ENCODE assay signal across 10 cellular contexts in the genomic region with DNA sequence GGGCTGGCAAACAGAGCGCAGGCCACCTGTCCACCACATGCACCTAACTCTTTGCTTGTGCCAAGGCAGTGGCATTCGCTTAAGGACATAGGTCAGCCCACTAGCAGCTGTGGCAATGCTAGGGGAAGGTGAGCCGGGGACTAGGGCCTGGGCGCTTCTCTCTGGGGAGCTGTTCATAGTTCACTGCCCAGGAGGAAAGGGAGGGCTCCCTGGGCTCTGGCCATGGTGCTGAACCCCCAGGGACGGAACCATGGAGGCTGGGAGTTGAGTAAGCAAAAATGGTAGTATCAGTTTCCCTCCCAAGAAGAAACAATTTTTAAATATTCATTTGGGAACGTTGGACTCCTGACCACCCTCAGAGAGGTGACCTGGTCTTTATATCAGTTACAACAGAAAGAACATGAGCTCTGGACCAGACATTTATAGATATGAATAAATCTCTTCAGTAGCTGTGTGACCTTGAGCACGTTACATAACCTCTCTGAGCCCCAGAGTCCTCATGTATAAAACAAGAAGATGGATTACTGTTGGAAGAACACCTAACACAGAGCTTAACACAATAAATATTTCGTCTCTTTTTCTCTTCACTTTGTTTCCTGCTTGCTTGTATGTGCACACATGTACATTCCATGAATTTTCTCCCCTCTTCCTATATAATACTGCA.
A peak's percentile ranks its signal among the peaks of the same experiment; 100 is the strongest.
DNase-seq lines count a peak whose midpoint lies in the region; ATAC-seq and TF ChIP-seq lines count a peak whose summit lies in the region.
"Had no signal": no experiment of that assay in that cellular context is flagged by ENCODE, and none has a peak within 500 bp of the region (broad histone marks: within the 10 kb centered on the region; RNA-seq: fewer than 3 reads in every experiment).

No MANE protein-coding gene starts in this region.

- H3K4me3 Mint-ChIP-seq in CD8-positive, alpha-beta T cell, result no peak overlapping the region
- H3K4me3 Mint-ChIP-seq: naive thymus-derived CD8-positive, alpha-beta T cell had no signal

- H3K9me3 ChIP-seq in CD8-positive, alpha-beta T cell (ENCODE audit: low read length), result no peaks in the 10 kb centered on the region

- H3K27ac Mint-ChIP-seq in CD8-positive, alpha-beta T cell, result no peak overlapping the region
- H3K27ac Mint-ChIP-seq: naive thymus-derived CD8-positive, alpha-beta T cell had no signal

- intact Hi-C loops in CD8-positive, alpha-beta T cell (cut with DNase I, micrococcal nuclease), result no loop called here

- no peaks in the 10 kb centered on the region for H3K36me3 Mint-ChIP-seq in CD8-positive, alpha-beta T cell
- H3K36me3 Mint-ChIP-seq: naive thymus-derived CD8-positive, alpha-beta T cell had no signal

- H3K27me3 Mint-ChIP-seq in CD8-positive, alpha-beta T cell (ENCODE audit: low read depth), result peaks cover 9% of the 10 kb centered on the region

- no peaks in the 10 kb centered on the region for H3K4me1 ChIP-seq in CD8-positive, alpha-beta T cell (ENCODE audit: insufficient read depth, low read length)

- POLR2A ChIA-PET in CD8-positive, alpha-beta T cell (lab: Charles Lee), result no interaction called here

- H3K4me3 ChIP-seq in CD8-positive, alpha-beta T cell (ENCODE audit: low read depth, low read length), result no peak overlapping the region

- in situ Hi-C loops in Caki2 (cut with HindIII; ENCODE audit: low pct_unique_long_range_greater_than_20kb, low sequenced_read_pairs), result no loop called here

- H3K9me3 Mint-ChIP-seq in CD8-positive, alpha-beta T cell, result no peaks in the 10 kb centered on the region
- H3K9me3 Mint-ChIP-seq: naive thymus-derived CD8-positive, alpha-beta T cell had no signal

- no peaks in the 10 kb centered on the region for H3K4me1 Mint-ChIP-seq in CD8-positive, alpha-beta T cell (ENCODE audit: low read depth)
- H3K4me1 Mint-ChIP-seq: naive thymus-derived CD8-positive, alpha-beta T cell had no signal

- H3K27ac ChIP-seq in CD8-positive, alpha-beta T cell (ENCODE audit: low read depth, low read length), result no peak overlapping the region
- H3K27ac ChIP-seq: epithelial cell of prostate had no signal

- no peaks in the 10 kb centered on the region for H3K36me3 ChIP-seq in CD8-positive, alpha-beta T cell (ENCODE audit: insufficient read depth, low read length)

- ATAC-seq in GM21515 (IDR thresholded peaks at IDR 0.05; ENCODE audit: unreplicated experiment) (peak; percentile 49), GM18873 (IDR thresholded peaks at IDR 0.05; ENCODE audit: low FRiP score, unreplicated experiment) (no peak), GM19023 (IDR thresholded peaks at IDR 0.05; ENCODE audit: unreplicated experiment) (no peak)
- ATAC-seq in CD8-positive, alpha-beta T cell, result no peak
- ATAC-seq: naive thymus-derived CD8-positive, alpha-beta T cell had no signal

- H3K27me3 ChIP-seq in CD8-positive, alpha-beta T cell (ENCODE audit: insufficient read depth, low read length), result no peaks in the 10 kb centered on the region

- DNase-seq in Caki2 (ENCODE audit: low read depth), result peak; percentile 19
- DNase-seq in kidney glomerular epithelial cell (lab: John Stamatoyannopoulos, UW), result peak; percentile 9
- no peak for DNase-seq in NCI-H1436 (lab: John Stamatoyannopoulos, UW)
- no peak for DNase-seq in CD8-positive, alpha-beta T cell
- DNase-seq: naive thymus-derived CD8-positive, alpha-beta T cell had no signal

- no peak for TF ChIP-seq CTCF in CD8-positive, alpha-beta T cell (IDR thresholded peaks at IDR 0.05)

- CTCF ChIA-PET in CD8-positive, alpha-beta T cell (lab: Charles Lee), result interaction anchor here (1.7 kb wide), 1 partner anchor 80 kb away, joined by 3 read pairs; no protein-coding TSS in a partner anchor

TF ChIP-seq in PFSK-1, 5 proteins besides CTCF, POLR2A, EP300 and RAD21:
- TF ChIP-seq SIN3A (IDR thresholded peaks at IDR 0.05; ENCODE audit: borderline replicate concordance, insufficient read depth, low read length), result no peak
- TF ChIP-seq, protein P1, sequence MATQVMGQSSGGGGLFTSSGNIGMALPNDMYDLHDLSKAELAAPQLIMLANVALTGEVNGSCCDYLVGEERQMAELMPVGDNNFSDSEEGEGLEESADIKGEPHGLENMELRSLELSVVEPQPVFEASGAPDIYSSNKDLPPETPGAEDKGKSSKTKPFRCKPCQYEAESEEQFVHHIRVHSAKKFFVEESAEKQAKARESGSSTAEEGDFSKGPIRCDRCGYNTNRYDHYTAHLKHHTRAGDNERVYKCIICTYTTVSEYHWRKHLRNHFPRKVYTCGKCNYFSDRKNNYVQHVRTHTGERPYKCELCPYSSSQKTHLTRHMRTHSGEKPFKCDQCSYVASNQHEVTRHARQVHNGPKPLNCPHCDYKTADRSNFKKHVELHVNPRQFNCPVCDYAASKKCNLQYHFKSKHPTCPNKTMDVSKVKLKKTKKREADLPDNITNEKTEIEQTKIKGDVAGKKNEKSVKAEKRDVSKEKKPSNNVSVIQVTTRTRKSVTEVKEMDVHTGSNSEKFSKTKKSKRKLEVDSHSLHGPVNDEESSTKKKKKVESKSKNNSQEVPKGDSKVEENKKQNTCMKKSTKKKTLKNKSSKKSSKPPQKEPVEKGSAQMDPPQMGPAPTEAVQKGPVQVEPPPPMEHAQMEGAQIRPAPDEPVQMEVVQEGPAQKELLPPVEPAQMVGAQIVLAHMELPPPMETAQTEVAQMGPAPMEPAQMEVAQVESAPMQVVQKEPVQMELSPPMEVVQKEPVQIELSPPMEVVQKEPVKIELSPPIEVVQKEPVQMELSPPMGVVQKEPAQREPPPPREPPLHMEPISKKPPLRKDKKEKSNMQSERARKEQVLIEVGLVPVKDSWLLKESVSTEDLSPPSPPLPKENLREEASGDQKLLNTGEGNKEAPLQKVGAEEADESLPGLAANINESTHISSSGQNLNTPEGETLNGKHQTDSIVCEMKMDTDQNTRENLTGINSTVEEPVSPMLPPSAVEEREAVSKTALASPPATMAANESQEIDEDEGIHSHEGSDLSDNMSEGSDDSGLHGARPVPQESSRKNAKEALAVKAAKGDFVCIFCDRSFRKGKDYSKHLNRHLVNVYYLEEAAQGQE (IDR thresholded peaks at IDR 0.05; ENCODE audit: insufficient read depth in 1 of 2, low read depth in 2 of 2, low read length in 2 of 2), result peak; percentile 82 to 93
- TF ChIP-seq POLR2AphosphoS5 (IDR thresholded peaks at IDR 0.05; ENCODE audit: low read depth, low read length), result no peak

Comparison
In these comparisons a context has a peak if more than half of its experiments do, and no peak if none do; other contexts are left out.
1. DNase-seq: peak in Caki2 (single experiment) and kidney glomerular epithelial cell (single experiment); none in NCI-H1436 (single experiment) and CD8-positive, alpha-beta T cell (0 of 7).